Comparison of ENCODE assay signal across 20 cellular contexts in the genomic region with DNA sequence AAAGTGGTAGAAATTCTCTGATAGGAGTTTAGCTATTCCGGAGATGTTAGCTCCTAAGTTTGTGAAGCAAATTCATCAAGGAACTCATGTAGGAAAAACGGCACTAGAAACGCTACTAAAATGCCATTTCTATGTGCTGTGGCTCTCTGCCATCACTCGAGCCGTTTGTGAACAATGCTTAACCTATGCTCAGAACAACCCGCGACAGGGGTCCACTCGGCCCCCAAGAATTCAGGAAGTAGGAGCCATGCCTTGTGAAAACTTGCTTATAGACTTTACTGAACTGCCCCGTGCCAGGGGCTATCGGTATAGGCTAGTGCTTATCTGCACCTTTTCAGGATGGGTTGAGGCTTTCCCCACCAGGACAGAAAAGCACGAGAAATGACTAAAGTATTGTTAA. TPM values are rescaled to one million over a fixed set of nuclear protein-coding genes. Genes with fewer than 3 reads are reported as not detected.
"Had no signal": no experiment of that assay in that cellular context is flagged by ENCODE, and none has a peak within 500 bp of the region (broad histone marks: within the 10 kb centered on the region; RNA-seq: fewer than 3 reads in every experiment).

No MANE protein-coding gene starts in this region.

- DNase-seq: effector memory CD4-positive, alpha-beta T cell; kidney; left cardiac atrium; mammary epithelial cell; natural killer cell; ovary; stimulated activated CD4-positive, alpha-beta T cell treated with anti-CD3 and anti-CD28 coated beads, Interleukin-12 subunit alpha, Interleukin-12 subunit beta, amount 100 ng/mL, for 4 hours; stimulated activated naive CD4-positive, alpha-beta T cell; stomach; substantia nigra; trophoblast cell had no signal

- H3K9me3 Mint-ChIP-seq: natural killer cell, neural crest cell had no signal

- H3K36me3 Mint-ChIP-seq: natural killer cell had no signal

- H3K4me3 ChIP-seq: esophagus muscularis mucosa, gastroesophageal sphincter, ovary, right atrium auricular region, stomach, thoracic aorta had no signal

- H3K9me3 ChIP-seq: esophagus muscularis mucosa, gastroesophageal sphincter, ovary, right atrium auricular region, stomach, thoracic aorta had no signal

- H3K4me1 Mint-ChIP-seq: natural killer cell, neural crest cell had no signal

- H3K4me1 ChIP-seq: gastroesophageal sphincter, right atrium auricular region had no signal

- H3K27ac ChIP-seq: epithelial cell of prostate, esophagus muscularis mucosa, gastroesophageal sphincter, ovary, right atrium auricular region, stomach, thoracic aorta had no signal

- H3K27me3 ChIP-seq: gastroesophageal sphincter, ovary, right atrium auricular region had no signal

- FAIRE-seq: kidney, small intestine had no signal

- H3K27ac Mint-ChIP-seq: natural killer cell had no signal

- ATAC-seq: gastroesophageal sphincter, left cardiac atrium, natural killer cell had no signal

- H3K36me3 ChIP-seq: esophagus muscularis mucosa, gastroesophageal sphincter, ovary, right atrium auricular region, stomach, thoracic aorta had no signal

- H3K4me3 Mint-ChIP-seq: natural killer cell, neural crest cell had no signal

RNA-seq across cellular contexts. Expression of a gene that starts 14.2 kb away (rescaled TPM):
- total RNA-seq: esophagus muscularis mucosa, fibroblast of villous mesenchyme, left cardiac atrium, myocyte, natural killer cell, neural crest cell, right atrium auricular region, thoracic aorta had no signal
